Comparison of ENCODE assay signal across 8 cellular contexts in genomic region chr20:35619196-35620095, GRCh38. TPM values are rescaled to one million over a fixed set of nuclear protein-coding genes. Genes with fewer than 3 reads are reported as not detected.
DNase-seq lines count a peak whose midpoint lies in the region; ATAC-seq lines count a peak whose summit lies in the region.

No MANE protein-coding gene starts in this region.

- H3K27ac Mint-ChIP-seq in activated CD4-positive, alpha-beta memory T cell treated with anti-CD3 and anti-CD28 coated beads, Interleukin-2, amount 10 ng/mL, durations not matched to agents 7 days and 5 days: peak overlapping the region; percentile 70
- H3K27ac Mint-ChIP-seq in effector memory CD8-positive, alpha-beta T cell: peak overlapping the region; percentile 77 to 83

- peaks cover 3% of the 10 kb centered on the region for H3K36me3 Mint-ChIP-seq in activated CD4-positive, alpha-beta memory T cell treated with anti-CD3 and anti-CD28 coated beads, Interleukin-2, amount 10 ng/mL, durations not matched to agents 7 days and 5 days (ENCODE audit: low read depth)
- H3K36me3 Mint-ChIP-seq in effector memory CD8-positive, alpha-beta T cell (ENCODE audit: insufficient read depth): peaks cover 55% of the 10 kb centered on the region

- no peaks in the 10 kb centered on the region for H3K9me3 Mint-ChIP-seq in activated CD4-positive, alpha-beta memory T cell treated with anti-CD3 and anti-CD28 coated beads, Interleukin-2, amount 10 ng/mL, durations not matched to agents 7 days and 5 days
- no peaks in the 10 kb centered on the region for H3K9me3 Mint-ChIP-seq in effector memory CD8-positive, alpha-beta T cell

- peaks cover 1% of the 10 kb centered on the region for H3K27me3 Mint-ChIP-seq in activated CD4-positive, alpha-beta memory T cell treated with anti-CD3 and anti-CD28 coated beads, Interleukin-2, amount 10 ng/mL, durations not matched to agents 7 days and 5 days
- no peaks in the 10 kb centered on the region for H3K27me3 Mint-ChIP-seq in effector memory CD8-positive, alpha-beta T cell

- DNase-seq in NOMO-1 (lab: John Stamatoyannopoulos, UW; ENCODE audit: unreplicated experiment in 2 of 2) (peak; percentile 18 to 23), NOMO-1 treated with dmso at 0.1 percent for 144 hours (lab: John Stamatoyannopoulos, UW; ENCODE audit: unreplicated experiment) (no peak), NCI-H526 treated with DMSO at 0.1 percent for 48 hours (lab: John Stamatoyannopoulos, UW) (peak; percentile 90), midbrain (lab: John Stamatoyannopoulos, UW) (peak; percentile 32)
- DNase-seq in activated CD4-positive, alpha-beta memory T cell treated with anti-CD3 and anti-CD28 coated beads, Interleukin-2, amount 10 ng/mL, durations not matched to agents 7 days and 5 days: peak; percentile 78
- peak; percentile 74 to 79 (median 79) for DNase-seq in effector memory CD8-positive, alpha-beta T cell
- peak; percentile 71 to 83 for DNase-seq in stimulated activated CD8-positive, alpha-beta memory T cell treated with anti-CD3 and anti-CD28 coated beads, Interleukin-15, amount 100 ng/mL, for 48 hours (ENCODE audit: low read depth in 2 of 2)

- CTCF ChIA-PET in activated CD4-positive, alpha-beta memory T cell treated with anti-CD3 and anti-CD28 coated beads, Interleukin-2, amount 10 ng/mL, durations not matched to agents 7 days and 5 days (lab: Charles Lee): interaction anchor here (0.8 to 2.1 kb wide), 17 partner anchors 8 to 335 kb away, joined by 3 to 10 read pairs (median 4); partner anchors contain the start of genes CPNE1, RBM12, RBM39 and SCAND1

- POLR2A ChIA-PET in activated CD4-positive, alpha-beta memory T cell treated with anti-CD3 and anti-CD28 coated beads, Interleukin-2, amount 10 ng/mL, durations not matched to agents 7 days and 5 days (lab: Charles Lee): interaction anchor here (0.7 to 9.0 kb wide), 20 partner anchors 10 to 335 kb away, joined by 3 to 198 read pairs (median 6); partner anchors contain the start of genes CEP250, CPNE1, EIF6 and ERGIC3

- peak; percentile 33 for ATAC-seq in HG03175 (IDR thresholded peaks at IDR 0.05; ENCODE audit: unreplicated experiment)
- peak; percentile 31 for ATAC-seq in effector memory CD8-positive, alpha-beta T cell (replicated peaks)

- peaks cover 45% of the 10 kb centered on the region for H3K4me1 Mint-ChIP-seq in activated CD4-positive, alpha-beta memory T cell treated with anti-CD3 and anti-CD28 coated beads, Interleukin-2, amount 10 ng/mL, durations not matched to agents 7 days and 5 days
- peaks cover 34% of the 10 kb centered on the region in 2 donors for H3K4me1 Mint-ChIP-seq in effector memory CD8-positive, alpha-beta T cell (ENCODE audit: low read depth in 2 of 2)

- peak overlapping the region; percentile 83 for H3K4me3 Mint-ChIP-seq in activated CD4-positive, alpha-beta memory T cell treated with anti-CD3 and anti-CD28 coated beads, Interleukin-2, amount 10 ng/mL, durations not matched to agents 7 days and 5 days
- peak overlapping the region; percentile 89 to 90 for H3K4me3 Mint-ChIP-seq in effector memory CD8-positive, alpha-beta T cell

RNA-seq across cellular contexts. Expression of gene SPAG4, which starts 3.8 kb away (rescaled TPM):
- 1 to 10 TPM; 6.5 to 6.9 TPM for total RNA-seq in activated CD4-positive, alpha-beta memory T cell treated with anti-CD3 and anti-CD28 coated beads, Interleukin-2, amount 10 ng/mL, durations not matched to agents 7 days and 5 days

RNA-seq across cellular contexts. Expression of gene CPNE1, which starts 45.3 kb away (rescaled TPM):
- total RNA-seq in activated CD4-positive, alpha-beta memory T cell treated with anti-CD3 and anti-CD28 coated beads, Interleukin-2, amount 10 ng/mL, durations not matched to agents 7 days and 5 days: 100 to 1,000 TPM; 239 to 243 TPM

RNA-seq across cellular contexts. Expression of gene RBM12, which starts 45.3 kb away (rescaled TPM):
- total RNA-seq in activated CD4-positive, alpha-beta memory T cell treated with anti-CD3 and anti-CD28 coated beads, Interleukin-2, amount 10 ng/mL, durations not matched to agents 7 days and 5 days: 100 to 1,000 TPM; 115 to 116 TPM
